ENCODE assay signal across 1 cellular context in genomic region chr19:1275976-1276619, GRCh38.
TF ChIP-seq lines count a peak whose summit lies in the region.

No MANE protein-coding gene starts in this region.

TF ChIP-seq in HepG2, 621 proteins besides CTCF, POLR2A, EP300 and RAD21 (continued from another document):
- TF ChIP-seq HNF1A (IDR thresholded peaks at IDR 0.05; ENCODE audit: low read depth) (no peak), HNF1A (CRISPR knock-in tag; IDR thresholded peaks at IDR 0.05; ENCODE audit: borderline replicate concordance) (0 out of 2 replicates have a peak, but pooled peaks have one; percentile 41), FLYWCH1 (CRISPR knock-in tag; IDR thresholded peaks at IDR 0.05) (no peak), TCF7L2 (IDR thresholded peaks at IDR 0.05; ENCODE audit: low read depth, low read length) (no peak), KLF13 (CRISPR knock-in tag; IDR thresholded peaks at IDR 0.05) (no peak), AGO1 (IDR thresholded peaks at IDR 0.05; ENCODE audit: low read depth, low read length, poor library complexity, severe bottlenecking) (no peak), ZNF354B (CRISPR knock-in tag; IDR thresholded peaks at IDR 0.05) (no peak), REL (CRISPR knock-in tag; conservative IDR thresholded peaks at IDR 0.05) (no peak), MXD3 (CRISPR knock-in tag; IDR thresholded peaks at IDR 0.05) (peak; percentile 15; the same call in 1 of the 2 replicates), ZNF816 (CRISPR knock-in tag; IDR thresholded peaks at IDR 0.05; ENCODE audit: borderline replicate concordance) (0 out of 2 replicates have a peak, but pooled peaks have one; percentile 4), ZNF503 (CRISPR knock-in tag; IDR thresholded peaks at IDR 0.05) (no peak), MNT (IDR thresholded peaks at IDR 0.05) (no peak), DRAP1 (CRISPR knock-in tag; IDR thresholded peaks at IDR 0.05) (no peak; the same call in 1 of the 2 replicates), ELK4 (CRISPR knock-in tag; IDR thresholded peaks at IDR 0.05; ENCODE audit: borderline replicate concordance) (no peak), TFAP4 (IDR thresholded peaks at IDR 0.05; ENCODE audit: borderline replicate concordance, low read depth) (peak; percentile 61; the same call in 1 of the 2 replicates), TGIF2 (CRISPR knock-in tag; IDR thresholded peaks at IDR 0.05) (no peak)
